23 cellular contexts compared by ENCODE assay signal in the genomic region with DNA sequence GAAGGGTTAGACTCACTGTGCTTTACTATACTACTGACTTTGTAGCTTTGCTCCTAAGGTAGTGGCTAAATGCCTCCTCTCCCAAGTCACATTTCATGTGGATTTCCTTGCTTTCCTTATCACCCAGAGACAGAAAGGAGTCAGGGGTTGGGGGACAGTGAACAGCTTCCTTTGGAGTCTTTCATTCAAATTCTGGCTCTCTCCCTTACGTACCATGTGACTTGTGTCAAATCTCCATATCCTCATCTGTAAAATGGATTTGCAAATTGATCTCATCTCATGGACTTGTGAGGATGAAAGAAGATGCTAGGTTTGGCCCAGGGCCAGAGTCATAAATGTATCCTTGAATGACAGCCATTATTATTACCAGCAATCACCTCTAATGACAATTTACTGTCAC.
"Had no signal": no experiment of that assay in that cellular context is flagged by ENCODE, and none has a peak within 500 bp of the region (broad histone marks: within the 10 kb centered on the region; RNA-seq: fewer than 3 reads in every experiment).

No MANE protein-coding gene starts in this region.

- H3K27ac Mint-ChIP-seq: activated B cell treated with CpG ODN at 0.5 μM for 24 hours; activated CD4-positive, alpha-beta T cell treated with anti-CD3 and anti-CD28 coated beads for 36 hours; activated naive CD8-positive, alpha-beta T cell; activated T-helper 2 cell treated with anti-CD3 and anti-CD28 coated beads, Interferon-gamma antibody, Interleukin-2, Interleukin-4, amounts not matched to agents 10 μg/mL and 5 μg/mL and 100 μg/mL, durations not matched to agents 14 hours and 24 hours and 36 hours had no signal

- ATAC-seq: activated T-cell treated with anti-CD3 and anti-CD28 coated beads, Interleukin-2, amount 50 U/mL, for 4 hours; left lobe of liver; T-helper 17 cell had no signal

- FAIRE-seq: endometrium, kidney had no signal

- H3K4me3 Mint-ChIP-seq: activated CD4-positive, alpha-beta T cell treated with anti-CD3 and anti-CD28 coated beads for 36 hours; activated T-cell treated with anti-CD3 and anti-CD28 coated beads, Interleukin-2, amount 50 U/mL, for 4 hours; neural crest cell had no signal

- DNase-seq: activated B cell treated with CpG ODN at 0.5 μM for 24 hours; activated CD4-positive, alpha-beta T cell treated with anti-CD3 and anti-CD28 coated beads for 36 hours; activated CD4-positive, alpha-beta T cell treated with anti-CD3 and anti-CD28 coated beads, Interleukin-2, amount 50 U/mL, for 48 hours; activated CD8-positive, alpha-beta memory T cell treated with anti-CD3 and anti-CD28 coated beads, Interleukin-2, amount 50 U/mL, for 48 hours; activated naive CD4-positive, alpha-beta T cell; activated T-cell treated with anti-CD3 and anti-CD28 coated beads, Interleukin-2, amount 50 U/mL, for 4 hours; adrenal gland; effector CD4-positive, alpha-beta T cell; foreskin melanocyte; kidney; naive thymus-derived CD4-positive, alpha-beta T cell; occipital lobe; spleen; stimulated activated CD4-positive, alpha-beta T cell treated with anti-CD3 and anti-CD28 coated beads, Interleukin-4, amount 100 ng/mL, for 24 hours; stimulated activated naive CD4-positive, alpha-beta T cell treated with Interleukin-2 at 50 U/mL for 16 hours; T-helper 17 cell; thyroid gland had no signal

- H3K4me3 ChIP-seq: adrenal gland, lung, spleen, thyroid gland had no signal

- H3K9me3 ChIP-seq: adrenal gland, spleen, thyroid gland had no signal

- H3K27ac ChIP-seq: adrenal gland, thyroid gland had no signal

- H3K9me3 Mint-ChIP-seq: activated B cell treated with CpG ODN at 0.5 μM for 24 hours; activated T-cell treated with anti-CD3 and anti-CD28 coated beads, Interleukin-2, amount 50 U/mL, for 4 hours; activated T-helper 2 cell treated with anti-CD3 and anti-CD28 coated beads, Interferon-gamma antibody, Interleukin-2, Interleukin-4, amounts not matched to agents 10 μg/mL and 5 μg/mL and 100 μg/mL, durations not matched to agents 14 hours and 24 hours and 36 hours; naive thymus-derived CD4-positive, alpha-beta T cell; neural crest cell had no signal

- H3K36me3 ChIP-seq: adrenal gland, spleen, thyroid gland had no signal

- H3K36me3 Mint-ChIP-seq: activated naive CD8-positive, alpha-beta T cell had no signal
